In the genomic region with DNA sequence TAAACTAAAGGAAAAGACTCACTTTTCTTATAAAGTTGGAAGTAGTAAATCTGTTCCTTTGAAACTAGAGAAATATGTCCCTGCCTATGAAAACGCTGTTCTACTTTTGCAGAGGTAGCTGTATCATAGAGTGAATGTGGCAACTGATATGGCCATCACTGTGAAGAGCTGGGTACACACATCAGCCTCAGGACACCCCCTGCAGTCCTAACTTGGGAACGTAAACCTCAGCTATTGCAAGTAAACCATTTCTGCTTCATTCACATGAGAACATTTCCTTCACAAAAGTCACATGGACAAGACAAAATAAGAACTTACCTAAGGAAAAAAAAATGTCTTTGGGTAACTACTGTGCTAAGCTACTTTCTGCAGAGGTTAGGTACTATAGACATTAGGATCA, we compare ENCODE assay signal across 8 cellular contexts.
DNase-seq lines count a peak whose midpoint lies in the region; ATAC-seq and TF ChIP-seq lines count a peak whose summit lies in the region.

No MANE protein-coding gene starts in this region.

- DNase-seq in Caki2 (ENCODE audit: low read depth): peak; percentile 16
- DNase-seq in HCT116 (ENCODE audit: low read depth, low spot score): peak; percentile 21
- peak; percentile 8 for DNase-seq in inferior parietal cortex (ENCODE audit: extremely low spot score)
- DNase-seq in esophagus muscularis mucosa (ENCODE audit: extremely low spot score): no peak
- DNase-seq in NK-92 (lab: John Stamatoyannopoulos, UW; ENCODE audit: unreplicated experiment): no peak
- no peak for DNase-seq in NCI-H1694 (lab: John Stamatoyannopoulos, UW)

- no peak overlapping the region for H3K4me3 ChIP-seq in HCT116 (replicated peaks in 1 of 2; ENCODE audit: low read depth in 1 of 2, low read length in 2 of 2)
- H3K4me3 ChIP-seq in esophagus muscularis mucosa: no peak overlapping the region

- intact Hi-C loops in HCT116 (cut with micrococcal nuclease): loop anchor here (1.0 kb wide), 1 partner anchor 348 kb away; no protein-coding TSS in a partner anchor
- intact Hi-C loops in esophagus muscularis mucosa (cut with DNase I): no loop called here

- H3K9me2 ChIP-seq in HCT116 (ENCODE audit: insufficient read depth): no peaks in the 10 kb centered on the region

- H3K36me3 ChIP-seq in HCT116 (ENCODE audit: control insufficient read depth in 1 of 2, insufficient read depth in 2 of 2, low read length in 2 of 2): no peaks in the 10 kb centered on the region
- no peaks in the 10 kb centered on the region for H3K36me3 ChIP-seq in esophagus muscularis mucosa

- ATAC-seq in HCT116: peak; percentile 76
- ATAC-seq in HG02588 (IDR thresholded peaks at IDR 0.05; ENCODE audit: unreplicated experiment): no peak

- H3K79me2 ChIP-seq in HCT116 (ENCODE audit: insufficient read depth, low read length): no peaks in the 10 kb centered on the region

- H3K27me3 ChIP-seq in HCT116 (ENCODE audit: insufficient read depth, low read length) (no peaks in the 10 kb centered on the region), esophagus muscularis mucosa (no peaks in the 10 kb centered on the region)

- no peak overlapping the region for H3K27ac ChIP-seq in HCT116 (ENCODE audit: low read depth, low read length)
- H3K27ac ChIP-seq in VCaP: no peak overlapping the region
- H3K27ac ChIP-seq in esophagus muscularis mucosa (replicated peaks in 1 of 4): no peak overlapping the region

- no peak for TF ChIP-seq POLR2A in HCT116 (IDR thresholded peaks at IDR 0.05; ENCODE audit: borderline replicate concordance, extremely low read depth, insufficient read depth, insufficient read length)
- no peak for TF ChIP-seq POLR2A in esophagus muscularis mucosa (IDR thresholded peaks at IDR 0.05; ENCODE audit: low read depth)

- TF ChIP-seq CTCF in HCT116 (IDR thresholded peaks at IDR 0.05 in 2 of 3, conservative IDR thresholded peaks at IDR 0.05 in 1 of 3; ENCODE audit: borderline replicate concordance in 1 of 3, insufficient read depth in 1 of 3, low read depth in 2 of 3, low read length in 2 of 3) (peak in 2 of 3 experiments; percentile 25 to 31; a peak in 2 of 6 replicates), VCaP (conservative IDR thresholded peaks at IDR 0.05) (peak; percentile 35; the same call in 1 of the 2 replicates), esophagus muscularis mucosa (IDR thresholded peaks at IDR 0.05) (peak in 1 of 3 experiments; percentile 8)

- POLR2A ChIA-PET in HCT116 (lab: Charles Lee): no interaction called here

- H2AFZ ChIP-seq in HCT116 (ENCODE audit: low read depth, low read length, poor library complexity, severe bottlenecking): no peak overlapping the region

- H3K9ac ChIP-seq in HCT116 (ENCODE audit: low read length): no peak overlapping the region

- BruUV-seq in HCT116 (replicated peaks; lab: Mats Ljungman, UMichigan): no TSS peak

- H3K9me3 ChIP-seq in HCT116 (ENCODE audit: control insufficient read depth in 1 of 2, insufficient read depth in 1 of 2, low read depth in 1 of 2, low read length in 2 of 2) (no peaks in the 10 kb centered on the region), esophagus muscularis mucosa (no peaks in the 10 kb centered on the region)

- RAD21 ChIA-PET in HCT116 (lab: Charles Lee; ENCODE audit: low non-redundant PET in 1 of 2, low total read pairs in 2 of 2, uncharacterized antibody in 2 of 2, unreplicated experiment in 2 of 2): no interaction called here

- no peak for TF ChIP-seq EP300 in esophagus muscularis mucosa (IDR thresholded peaks at IDR 0.05)

- in situ Hi-C loops in Caki2 (cut with HindIII; ENCODE audit: low pct_unique_long_range_greater_than_20kb, low sequenced_read_pairs): no loop called here

- no peaks in the 10 kb centered on the region for H4K20me1 ChIP-seq in HCT116 (ENCODE audit: insufficient read depth)

- H3K4me1 ChIP-seq in HCT116 (ENCODE audit: control insufficient read depth in 1 of 2, insufficient read depth in 2 of 2, low read length in 2 of 2): no peaks in the 10 kb centered on the region
- H3K4me1 ChIP-seq in esophagus muscularis mucosa: peaks cover 0 to 23% (median 9%) of the 10 kb centered on the region in 4 donors

- CTCF ChIA-PET in HCT116 (lab: Charles Lee): interaction anchor here (1.8 kb wide), 1 partner anchor 348 kb away, joined by 8 read pairs; no protein-coding TSS in a partner anchor

- 46% methylated on average over 2 of the region's 2 CpGs for WGBS in esophagus muscularis mucosa

- H3K4me2 ChIP-seq in HCT116 (ENCODE audit: low read length): no peak overlapping the region

- TF ChIP-seq RAD21 in HCT116 (IDR thresholded peaks at IDR 0.05; ENCODE audit: low read depth): peak; percentile 48

TF ChIP-seq in HCT116, 20 proteins besides CTCF, POLR2A, EP300 and RAD21:
- TF ChIP-seq ELF1 (IDR thresholded peaks at IDR 0.05; ENCODE audit: borderline replicate concordance, low read depth): no peak
- no peak for TF ChIP-seq FOSL1 (IDR thresholded peaks at IDR 0.05; ENCODE audit: low read depth)
- TF ChIP-seq EGR1 (IDR thresholded peaks at IDR 0.05; ENCODE audit: low read depth): no peak
- no peak for TF ChIP-seq EZH2 (IDR thresholded peaks at IDR 0.05)
- TF ChIP-seq SRF (IDR thresholded peaks at IDR 0.05; ENCODE audit: low read depth): no peak
- TF ChIP-seq SP1 (IDR thresholded peaks at IDR 0.05; ENCODE audit: low read depth): no peak
- no peak for TF ChIP-seq YY1 (IDR thresholded peaks at IDR 0.05; ENCODE audit: extremely low read depth, insufficient replicate concordance, low read depth, low read length)
- TF ChIP-seq ZFX (IDR thresholded peaks at IDR 0.05): no peak
- no peak for TF ChIP-seq POLR2AphosphoS5 (IDR thresholded peaks at IDR 0.05; ENCODE audit: low read depth, low read length)
- no peak for TF ChIP-seq CBX3 (IDR thresholded peaks at IDR 0.05; ENCODE audit: low read depth)
- TF ChIP-seq, protein P1, sequence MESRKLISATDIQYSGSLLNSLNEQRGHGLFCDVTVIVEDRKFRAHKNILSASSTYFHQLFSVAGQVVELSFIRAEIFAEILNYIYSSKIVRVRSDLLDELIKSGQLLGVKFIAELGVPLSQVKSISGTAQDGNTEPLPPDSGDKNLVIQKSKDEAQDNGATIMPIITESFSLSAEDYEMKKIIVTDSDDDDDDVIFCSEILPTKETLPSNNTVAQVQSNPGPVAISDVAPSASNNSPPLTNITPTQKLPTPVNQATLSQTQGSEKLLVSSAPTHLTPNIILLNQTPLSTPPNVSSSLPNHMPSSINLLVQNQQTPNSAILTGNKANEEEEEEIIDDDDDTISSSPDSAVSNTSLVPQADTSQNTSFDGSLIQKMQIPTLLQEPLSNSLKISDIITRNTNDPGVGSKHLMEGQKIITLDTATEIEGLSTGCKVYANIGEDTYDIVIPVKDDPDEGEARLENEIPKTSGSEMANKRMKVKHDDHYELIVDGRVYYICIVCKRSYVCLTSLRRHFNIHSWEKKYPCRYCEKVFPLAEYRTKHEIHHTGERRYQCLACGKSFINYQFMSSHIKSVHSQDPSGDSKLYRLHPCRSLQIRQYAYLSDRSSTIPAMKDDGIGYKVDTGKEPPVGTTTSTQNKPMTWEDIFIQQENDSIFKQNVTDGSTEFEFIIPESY (IDR thresholded peaks at IDR 0.05; ENCODE audit: extremely low read depth, insufficient replicate concordance, low read length): no peak
- no peak for TF ChIP-seq EZH2phosphoT487 (IDR thresholded peaks at IDR 0.05; ENCODE audit: borderline replicate concordance)
- TF ChIP-seq, protein P2, sequence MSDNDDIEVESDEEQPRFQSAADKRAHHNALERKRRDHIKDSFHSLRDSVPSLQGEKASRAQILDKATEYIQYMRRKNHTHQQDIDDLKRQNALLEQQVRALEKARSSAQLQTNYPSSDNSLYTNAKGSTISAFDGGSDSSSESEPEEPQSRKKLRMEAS (IDR thresholded peaks at IDR 0.05): no peak
- TF ChIP-seq ZNF274 (IDR thresholded peaks at IDR 0.05; ENCODE audit: low read depth, low read length): no peak
- TF ChIP-seq CEBPB (IDR thresholded peaks at IDR 0.05; ENCODE audit: low read depth): no peak
- no peak for TF ChIP-seq TCF7L2 (IDR thresholded peaks at IDR 0.05; ENCODE audit: borderline replicate concordance, extremely low read depth, insufficient read depth, insufficient read length)
- no peak for TF ChIP-seq SIN3A (IDR thresholded peaks at IDR 0.05; ENCODE audit: low read depth)
- TF ChIP-seq, protein P3, sequence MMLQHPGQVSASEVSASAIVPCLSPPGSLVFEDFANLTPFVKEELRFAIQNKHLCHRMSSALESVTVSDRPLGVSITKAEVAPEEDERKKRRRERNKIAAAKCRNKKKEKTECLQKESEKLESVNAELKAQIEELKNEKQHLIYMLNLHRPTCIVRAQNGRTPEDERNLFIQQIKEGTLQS (IDR thresholded peaks at IDR 0.05): no peak
- TF ChIP-seq, protein P4, sequence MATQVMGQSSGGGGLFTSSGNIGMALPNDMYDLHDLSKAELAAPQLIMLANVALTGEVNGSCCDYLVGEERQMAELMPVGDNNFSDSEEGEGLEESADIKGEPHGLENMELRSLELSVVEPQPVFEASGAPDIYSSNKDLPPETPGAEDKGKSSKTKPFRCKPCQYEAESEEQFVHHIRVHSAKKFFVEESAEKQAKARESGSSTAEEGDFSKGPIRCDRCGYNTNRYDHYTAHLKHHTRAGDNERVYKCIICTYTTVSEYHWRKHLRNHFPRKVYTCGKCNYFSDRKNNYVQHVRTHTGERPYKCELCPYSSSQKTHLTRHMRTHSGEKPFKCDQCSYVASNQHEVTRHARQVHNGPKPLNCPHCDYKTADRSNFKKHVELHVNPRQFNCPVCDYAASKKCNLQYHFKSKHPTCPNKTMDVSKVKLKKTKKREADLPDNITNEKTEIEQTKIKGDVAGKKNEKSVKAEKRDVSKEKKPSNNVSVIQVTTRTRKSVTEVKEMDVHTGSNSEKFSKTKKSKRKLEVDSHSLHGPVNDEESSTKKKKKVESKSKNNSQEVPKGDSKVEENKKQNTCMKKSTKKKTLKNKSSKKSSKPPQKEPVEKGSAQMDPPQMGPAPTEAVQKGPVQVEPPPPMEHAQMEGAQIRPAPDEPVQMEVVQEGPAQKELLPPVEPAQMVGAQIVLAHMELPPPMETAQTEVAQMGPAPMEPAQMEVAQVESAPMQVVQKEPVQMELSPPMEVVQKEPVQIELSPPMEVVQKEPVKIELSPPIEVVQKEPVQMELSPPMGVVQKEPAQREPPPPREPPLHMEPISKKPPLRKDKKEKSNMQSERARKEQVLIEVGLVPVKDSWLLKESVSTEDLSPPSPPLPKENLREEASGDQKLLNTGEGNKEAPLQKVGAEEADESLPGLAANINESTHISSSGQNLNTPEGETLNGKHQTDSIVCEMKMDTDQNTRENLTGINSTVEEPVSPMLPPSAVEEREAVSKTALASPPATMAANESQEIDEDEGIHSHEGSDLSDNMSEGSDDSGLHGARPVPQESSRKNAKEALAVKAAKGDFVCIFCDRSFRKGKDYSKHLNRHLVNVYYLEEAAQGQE (IDR thresholded peaks at IDR 0.05; ENCODE audit: low read depth): no peak

Comparison
In these comparisons a context has a peak if more than half of its experiments do, and no peak if none do; other contexts are left out.
1. DNase-seq: peak in Caki2 (single experiment), HCT116 (single experiment) and inferior parietal cortex (single experiment); none in esophagus muscularis mucosa (single experiment), NK-92 (single experiment) and NCI-H1694 (single experiment).